8 cellular contexts compared by ENCODE assay signal in genomic region chr13:64471916-64472315, GRCh38.
DNase-seq lines count a peak whose midpoint lies in the region; ATAC-seq, FAIRE-seq and TF ChIP-seq lines count a peak whose summit lies in the region.

No MANE protein-coding gene starts in this region.

- H2AFZ ChIP-seq in HepG2 (ENCODE audit: low read length), result no peak overlapping the region

- CTCF ChIA-PET in HepG2 (lab: Yijun Ruan, JAX; ENCODE audit: low intra/inter-chr PET ratio, low total read pairs), result no interaction called here

- TF ChIP-seq RAD21 in HepG2 (CRISPR knock-in tag; IDR thresholded peaks at IDR 0.05), result no peak

- intact Hi-C loops in HepG2 (cut with micrococcal nuclease; ENCODE audit: unreplicated experiment), result loop anchor here (2.0 to 5.0 kb wide), 2 partner anchors 731 to 1165 kb away; no protein-coding TSS in a partner anchor

- POLR2A ChIA-PET in HepG2 (lab: Yijun Ruan, JAX), result no interaction called here

- no peaks in the 10 kb centered on the region for H3K36me3 ChIP-seq in HepG2 (replicated peaks in 1 of 2; ENCODE audit: control insufficient read depth in 1 of 2, insufficient read depth in 2 of 2, low read length in 2 of 2)

- H3K4me1 ChIP-seq in HepG2 (ENCODE audit: insufficient read depth, low read length), result no peaks in the 10 kb centered on the region

- DNase-seq in DMS153 treated with DMSO at 0.1 percent for 48 hours (lab: John Stamatoyannopoulos, UW; ENCODE audit: unreplicated experiment) (peak; percentile 42), NCI-H1092 (lab: John Stamatoyannopoulos, UW) (peak; percentile 9), amniotic epithelial cell (ENCODE audit: low read depth) (peak; percentile 60), HepG2 (ENCODE audit: low spot score) (peak; percentile 15), hepatic stellate cell (ENCODE audit: low spot score) (no peak), NCI-H128 (lab: John Stamatoyannopoulos, UW; ENCODE audit: unreplicated experiment) (no peak)

- WGBS in HepG2 (ENCODE audit: low lambda C conversion rate), result 4% methylated on average over 2 of the region's 2 CpGs

- ATAC-seq in HepG2, result no peak
- no peak for ATAC-seq in HG02852 (IDR thresholded peaks at IDR 0.05; ENCODE audit: unreplicated experiment)
- no peak for ATAC-seq in HG03196 (IDR thresholded peaks at IDR 0.05; ENCODE audit: unreplicated experiment)

- TF ChIP-seq CTCF in HepG2 (CRISPR knock-in tag; IDR thresholded peaks at IDR 0.05), result peak; percentile 31; the same call in 1 of the 2 replicates

- no peaks in the 10 kb centered on the region for H3K79me2 ChIP-seq in HepG2 (ENCODE audit: insufficient read depth, low read length)

- no peaks in the 10 kb centered on the region for H3K9me3 ChIP-seq in HepG2 (ENCODE audit: low read length)

- TF ChIP-seq POLR2A in HepG2 (IDR thresholded peaks at IDR 0.05; ENCODE audit: insufficient read depth in 1 of 2, low read depth in 2 of 2, low read length in 2 of 2), result no peak

- TF ChIP-seq EP300 in HepG2 (IDR thresholded peaks at IDR 0.05; ENCODE audit: low read depth in 2 of 2, low read length in 2 of 2) (no peak), HepG2 (CRISPR knock-in tag; IDR thresholded peaks at IDR 0.05; ENCODE audit: borderline replicate concordance) (no peak)

- H4K20me1 ChIP-seq in HepG2 (ENCODE audit: insufficient read depth, low read length), result no peaks in the 10 kb centered on the region

- no peak for FAIRE-seq in HepG2 (lab: Jason Lieb, UNC)

- in situ Hi-C loops in HepG2 (cut with HindIII; ENCODE audit: extremely low pct_ligation_motif_present, low pct_unique_long_range_greater_than_20kb), result loop anchor here (25.0 kb wide), 1 partner anchor 1165 kb away; no protein-coding TSS in a partner anchor

- no peak overlapping the region for H3K27ac ChIP-seq in HepG2 (ENCODE audit: extremely low read length, insufficient read depth, low read length)

- no peak overlapping the region for H3K9ac ChIP-seq in HepG2 (ENCODE audit: insufficient read depth, low read depth, low read length)

- no TSS peak for BruUV-seq in HepG2 (replicated peaks; lab: Mats Ljungman, UMichigan)

- no peak overlapping the region for H3K4me3 ChIP-seq in HepG2 (replicated peaks in 1 of 3; ENCODE audit: insufficient read depth in 1 of 3, low read depth in 2 of 3, low read length in 3 of 3)

- H3K27me3 ChIP-seq in HepG2 (ENCODE audit: control insufficient read depth in 1 of 2, insufficient read depth in 2 of 2, low read length in 2 of 2), result no peaks in the 10 kb centered on the region

- H3K4me2 ChIP-seq in HepG2 (ENCODE audit: low read depth, low read length), result no peak overlapping the region

TF ChIP-seq in HepG2, 621 proteins besides CTCF, POLR2A, EP300 and RAD21:
- TF ChIP-seq ZNF280B (CRISPR knock-in tag; IDR thresholded peaks at IDR 0.05; ENCODE audit: borderline replicate concordance) (no peak), STAG1 (CRISPR knock-in tag; IDR thresholded peaks at IDR 0.05) (peak; percentile 57), NFE2L2 (IDR thresholded peaks at IDR 0.05; ENCODE audit: low read length) (peak; percentile 78)

Comparison
In these comparisons a context has a peak if more than half of its experiments do, and no peak if none do; other contexts are left out.
1. DNase-seq: peak in DMS153 treated with DMSO at 0.1 percent for 48 hours (single experiment), NCI-H1092 (single experiment), amniotic epithelial cell (single experiment) and HepG2 (single experiment); none in hepatic stellate cell (single experiment) and NCI-H128 (single experiment).